Comparison of ENCODE assay signal across 9 cellular contexts in genomic region chr9:22119537-22120167, GRCh38.
DNase-seq lines count a peak whose midpoint lies in the region; ATAC-seq and TF ChIP-seq lines count a peak whose summit lies in the region.
"Had no signal": no experiment of that assay in that cellular context is flagged by ENCODE, and none has a peak within 500 bp of the region (broad histone marks: within the 10 kb centered on the region; RNA-seq: fewer than 3 reads in every experiment).

No MANE protein-coding gene starts in this region.

- WGBS in transverse colon (ENCODE audit: low coverage in 1 of 2), 2 donors = 19 to 24% methylated on average over 3 of the region's 3 CpGs

- no peak for TF ChIP-seq POLR2A in transverse colon (IDR thresholded peaks at IDR 0.05)

- H3K9me3 ChIP-seq in cardiac muscle cell (ENCODE audit: low read depth) = no peaks in the 10 kb centered on the region
- no peaks in the 10 kb centered on the region for H3K9me3 ChIP-seq in transverse colon

- H3K4me1 Mint-ChIP-seq in activated CD8-positive, alpha-beta memory T cell treated with anti-CD3 and anti-CD28 coated beads, Interleukin-2, amount 10 ng/mL, durations not matched to agents 7 days and 5 days = peaks cover 13% of the 10 kb centered on the region

- H3K9me3 Mint-ChIP-seq in activated CD8-positive, alpha-beta memory T cell treated with anti-CD3 and anti-CD28 coated beads, Interleukin-2, amount 10 ng/mL, durations not matched to agents 7 days and 5 days (ENCODE audit: low read depth) = no peaks in the 10 kb centered on the region

- in situ Hi-C loops in transverse colon (cut with MboI; ENCODE audit: low pct_ligation_motif_present in 1 of 4, low pct_unique_long_range_greater_than_20kb in 1 of 4, low sequenced_read_pairs in 3 of 4) = loop anchor here in 1 of 4 donors (10.0 kb wide), 1 partner anchor 305 kb away; no protein-coding TSS in a partner anchor

- peak; percentile 93 for ATAC-seq in activated CD8-positive, alpha-beta memory T cell treated with anti-CD3 and anti-CD28 coated beads, Interleukin-2, amount 10 ng/mL, durations not matched to agents 7 days and 5 days
- peak; percentile 81 for ATAC-seq in HG02759 (IDR thresholded peaks at IDR 0.05; ENCODE audit: unreplicated experiment)

- CTCF ChIA-PET in activated CD8-positive, alpha-beta memory T cell treated with anti-CD3 and anti-CD28 coated beads, Interleukin-2, amount 10 ng/mL, durations not matched to agents 7 days and 5 days (lab: Charles Lee) = interaction anchor here (0.6 to 4.7 kb wide), 30 partner anchors 11 to 307 kb away, joined by 3 to 30 read pairs (median 5); partner anchors contain the start of gene CDKN2B

- peaks cover 66% of the 10 kb centered on the region for H3K27me3 Mint-ChIP-seq in activated CD8-positive, alpha-beta memory T cell treated with anti-CD3 and anti-CD28 coated beads, Interleukin-2, amount 10 ng/mL, durations not matched to agents 7 days and 5 days

- peak; percentile 43 for DNase-seq in activated CD8-positive, alpha-beta memory T cell treated with anti-CD3 and anti-CD28 coated beads, Interleukin-2, amount 10 ng/mL, durations not matched to agents 7 days and 5 days
- DNase-seq in activated CD8-positive, alpha-beta memory T cell treated with anti-CD3 and anti-CD28 coated beads, Interleukin-2, amount 50 U/mL, for 4 hours = no peak
- peak; percentile 0 for DNase-seq in SK-N-DZ (ENCODE audit: low spot score)
- peak; percentile 42 to 66 for DNase-seq in cardiac muscle cell (ENCODE audit: low read depth in 1 of 2, low spot score in 1 of 2)
- DNase-seq in transverse colon = no peak
- no peak for DNase-seq in NCI-H345 treated with DMSO at 0.1 percent for 48 hours (lab: John Stamatoyannopoulos, UW; ENCODE audit: unreplicated experiment)
- DNase-seq in stimulated activated CD4-positive, alpha-beta T cell treated with anti-CD3 and anti-CD28 coated beads, Interleukin-2, amount 100 ng/mL, for 24 hours = no peak

- H3K4me3 ChIP-seq in cardiac muscle cell (no peak overlapping the region), transverse colon (no peak overlapping the region)
- H3K4me3 ChIP-seq: skin epidermis had no signal

- H3K27ac ChIP-seq in cardiac muscle cell = no peak overlapping the region
- peak overlapping the region in 3 of 4 donors; percentile 79 to 83 (median 83) for H3K27ac ChIP-seq in transverse colon

- no peak overlapping the region for H3K4me3 Mint-ChIP-seq in activated CD8-positive, alpha-beta memory T cell treated with anti-CD3 and anti-CD28 coated beads, Interleukin-2, amount 10 ng/mL, durations not matched to agents 7 days and 5 days

- intact Hi-C loops in transverse colon (cut with DNase I; ENCODE audit: low total_unique reads) = no loop called here

- no peaks in the 10 kb centered on the region for H3K36me3 Mint-ChIP-seq in activated CD8-positive, alpha-beta memory T cell treated with anti-CD3 and anti-CD28 coated beads, Interleukin-2, amount 10 ng/mL, durations not matched to agents 7 days and 5 days

- peaks cover 8% of the 10 kb centered on the region for H3K4me1 ChIP-seq in cardiac muscle cell (ENCODE audit: low read depth)
- H3K4me1 ChIP-seq in transverse colon = peaks cover 4 to 50% (median 21%) of the 10 kb centered on the region in 4 donors

- H3K36me3 ChIP-seq in cardiac muscle cell (no peaks in the 10 kb centered on the region), transverse colon (no peaks in the 10 kb centered on the region)

- H3K27ac Mint-ChIP-seq in activated CD8-positive, alpha-beta memory T cell treated with anti-CD3 and anti-CD28 coated beads, Interleukin-2, amount 10 ng/mL, durations not matched to agents 7 days and 5 days = no peak overlapping the region

- TF ChIP-seq EP300 in transverse colon (IDR thresholded peaks at IDR 0.05; ENCODE audit: low read depth) = no peak

- peak; percentile 67 for TF ChIP-seq CTCF in cardiac muscle cell (IDR thresholded peaks at IDR 0.05; ENCODE audit: low read depth, low read length)
- TF ChIP-seq CTCF in transverse colon (IDR thresholded peaks at IDR 0.05) = peak in 4 of 5 experiments; percentile 27 to 43 (median 34)

- H3K27me3 ChIP-seq in cardiac muscle cell = no peaks in the 10 kb centered on the region
- no peaks in the 10 kb centered on the region for H3K27me3 ChIP-seq in transverse colon

Comparison
In these comparisons a context has a peak if more than half of its experiments do, and no peak if none do; other contexts are left out.
1. DNase-seq: peak in activated CD8-positive, alpha-beta memory T cell treated with anti-CD3 and anti-CD28 coated beads, Interleukin-2, amount 10 ng/mL, durations not matched to agents 7 days and 5 days (single experiment), SK-N-DZ (single experiment) and cardiac muscle cell (2 of 2); none in activated CD8-positive, alpha-beta memory T cell treated with anti-CD3 and anti-CD28 coated beads, Interleukin-2, amount 50 U/mL, for 4 hours (single experiment), transverse colon (single experiment), NCI-H345 treated with DMSO at 0.1 percent for 48 hours (single experiment) and stimulated activated CD4-positive, alpha-beta T cell treated with anti-CD3 and anti-CD28 coated beads, Interleukin-2, amount 100 ng/mL, for 24 hours (0 of 2).